In the genomic region with DNA sequence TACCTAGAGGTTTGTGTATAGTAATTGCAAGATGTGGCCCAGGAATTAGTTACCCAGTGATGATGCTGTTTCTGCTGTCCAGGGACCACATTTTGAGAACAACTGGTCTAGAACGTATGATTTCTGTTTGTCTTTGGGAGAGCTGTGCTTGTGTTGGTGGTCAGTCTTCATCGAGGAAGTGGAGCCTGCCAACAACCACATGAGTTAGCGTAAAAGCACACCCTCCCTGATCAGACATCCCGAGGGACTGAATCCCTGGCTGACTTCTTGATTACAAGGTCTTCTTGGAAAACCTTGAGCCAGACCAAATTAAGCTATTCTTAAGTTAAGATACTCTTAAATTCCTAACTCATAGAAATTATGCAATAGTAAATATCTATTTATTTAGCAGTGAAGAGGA, we compare ENCODE assay signal across 15 cellular contexts.
"Had no signal": no experiment of that assay in that cellular context is flagged by ENCODE, and none has a peak within 500 bp of the region (broad histone marks: within the 10 kb centered on the region; RNA-seq: fewer than 3 reads in every experiment).

No MANE protein-coding gene starts in this region.

- H3K27me3 ChIP-seq: adrenal gland, heart right ventricle, ovary had no signal

- H3K4me1 ChIP-seq: adrenal gland, heart right ventricle had no signal

- H3K36me3 ChIP-seq: adrenal gland, heart right ventricle, ovary, thoracic aorta had no signal

- H3K4me3 ChIP-seq: adrenal gland, heart right ventricle, ovary, thoracic aorta had no signal

- H3K9me3 ChIP-seq: adrenal gland, heart right ventricle, ovary, thoracic aorta had no signal

- ATAC-seq: effector memory CD8-positive, alpha-beta T cell had no signal

- DNase-seq: activated CD4-positive, alpha-beta T cell treated with anti-CD3 and anti-CD28 coated beads, Interleukin-2, amount 10 ng/mL, durations not matched to agents 7 days and 5 days; activated CD4-positive, CD25-positive, alpha-beta regulatory T cell; activated CD8-positive, alpha-beta memory T cell treated with anti-CD3 and anti-CD28 coated beads for 24 hours; activated naive CD4-positive, alpha-beta T cell treated with anti-CD3 and anti-CD28 coated beads, Interleukin-2, amount 50 U/mL, for 16 hours; activated T-cell treated with anti-CD3 and anti-CD28 coated beads for 4 hours; adrenal gland; effector memory CD8-positive, alpha-beta T cell; islet precursor cell; ovary; stimulated activated CD4-positive, alpha-beta T cell treated with anti-CD3 and anti-CD28 coated beads, Interleukin-15, amount 100 ng/mL, for 24 hours; stimulated activated CD4-positive, alpha-beta T cell treated with anti-CD3 and anti-CD28 coated beads, Interleukin-4, amount 100 ng/mL, for 24 hours; stimulated activated naive CD8-positive, alpha-beta T cell treated with anti-CD3 and anti-CD28 coated beads, Interleukin-15, amount 100 ng/mL, for 72 hours had no signal

- H3K27ac ChIP-seq: adrenal gland, heart right ventricle, ovary, thoracic aorta had no signal

- FAIRE-seq: frontal cortex had no signal
